In the genomic region with DNA sequence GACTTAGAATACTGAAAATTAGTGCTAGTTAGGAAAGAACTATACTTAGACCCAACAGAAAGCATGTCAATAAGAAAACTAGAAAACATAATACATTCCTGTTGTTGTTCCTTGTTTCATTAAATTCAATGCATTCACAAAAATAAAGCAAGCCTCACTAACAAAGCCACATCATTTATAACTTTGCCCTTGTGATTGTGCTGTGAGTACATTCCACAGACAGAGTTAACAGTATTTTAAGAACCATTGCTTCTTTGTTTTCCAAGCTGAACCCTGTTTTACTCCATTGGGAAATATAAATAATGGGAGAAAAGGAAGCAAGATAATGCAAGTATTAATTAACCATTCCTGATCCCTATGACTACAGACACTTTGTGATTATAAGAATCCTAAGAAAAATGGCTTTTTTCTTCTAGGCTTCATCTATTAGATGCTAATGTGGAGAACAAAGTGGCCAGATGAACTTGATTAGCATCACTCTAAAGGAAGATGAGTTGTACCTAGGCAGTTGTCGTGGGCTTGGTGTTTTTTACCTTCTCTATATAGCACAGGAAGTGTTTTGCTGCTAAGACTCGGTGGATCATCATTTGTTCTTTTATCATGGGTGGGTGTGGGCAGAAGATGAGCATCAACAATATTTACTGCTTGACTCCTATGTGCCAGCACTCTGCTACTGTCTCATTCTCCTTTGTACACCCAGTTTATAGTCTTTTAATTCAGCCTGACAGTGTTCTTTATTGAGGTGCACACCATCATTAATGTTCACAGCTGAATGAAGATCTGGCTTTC, we compare ENCODE assay signal across 13 cellular contexts.
"Had no signal": no experiment of that assay in that cellular context is flagged by ENCODE, and none has a peak within 500 bp of the region (broad histone marks: within the 10 kb centered on the region; RNA-seq: fewer than 3 reads in every experiment).

No MANE protein-coding gene starts in this region.

- H3K27ac Mint-ChIP-seq: activated CD8-positive, alpha-beta T cell treated with anti-CD3 and anti-CD28 coated beads for 36 hours; activated naive CD8-positive, alpha-beta T cell treated with anti-CD3 and anti-CD28 coated beads, Interleukin-2, amount 10 ng/mL, durations not matched to agents 7 days and 5 days; stimulated activated naive CD8-positive, alpha-beta T cell treated with anti-CD3 and anti-CD28 coated beads, Interleukin-15, Interleukin-2, amounts not matched to agents 100 ng/mL and 50 ng/mL, for 24 hours had no signal

- H3K36me3 Mint-ChIP-seq: activated naive CD8-positive, alpha-beta T cell treated with anti-CD3 and anti-CD28 coated beads, Interleukin-2, amount 10 ng/mL, durations not matched to agents 7 days and 5 days had no signal

- DNase-seq: activated CD8-positive, alpha-beta T cell treated with anti-CD3 and anti-CD28 coated beads for 36 hours; activated effector memory CD4-positive, alpha-beta T cell treated with Interleukin-2 at 50 U/mL for 16 hours; activated naive CD8-positive, alpha-beta T cell treated with anti-CD3 and anti-CD28 coated beads, Interleukin-2, amount 10 ng/mL, durations not matched to agents 7 days and 5 days; activated T-cell treated with anti-CD3 and anti-CD28 coated beads, Interleukin-2, amount 50 U/mL, for 4 hours; anterior cingulate cortex; effector memory CD4-positive, alpha-beta T cell; foreskin keratinocyte; T-helper 1 cell had no signal

- H3K27me3 ChIP-seq: breast epithelium, foreskin keratinocyte, upper lobe of left lung had no signal

- H3K9me3 ChIP-seq: breast epithelium, upper lobe of left lung had no signal

- H3K36me3 ChIP-seq: breast epithelium, upper lobe of left lung had no signal

- H3K9me3 Mint-ChIP-seq: activated CD8-positive, alpha-beta T cell treated with anti-CD3 and anti-CD28 coated beads for 36 hours; activated naive CD8-positive, alpha-beta T cell treated with anti-CD3 and anti-CD28 coated beads, Interleukin-2, amount 10 ng/mL, durations not matched to agents 7 days and 5 days; activated T-cell treated with anti-CD3 and anti-CD28 coated beads, Interleukin-2, amount 50 U/mL, for 4 hours; dendritic cell treated with granulocyte-macrophage colony-stimulating factor and Interleukin-4, amounts not matched to agents 40 ng/mL and 50 ng/mL, for 4 days; neural crest cell; stimulated activated naive CD8-positive, alpha-beta T cell treated with anti-CD3 and anti-CD28 coated beads, Interleukin-15, Interleukin-2, amounts not matched to agents 100 ng/mL and 50 ng/mL, for 24 hours had no signal

- ATAC-seq: activated CD8-positive, alpha-beta T cell treated with anti-CD3 and anti-CD28 coated beads for 36 hours; activated T-cell treated with anti-CD3 and anti-CD28 coated beads, Interleukin-2, amount 50 U/mL, for 4 hours; foreskin keratinocyte had no signal

- H3K27ac ChIP-seq: breast epithelium, foreskin keratinocyte, upper lobe of left lung had no signal

- H3K27me3 Mint-ChIP-seq: activated CD8-positive, alpha-beta T cell treated with anti-CD3 and anti-CD28 coated beads for 36 hours; dendritic cell treated with granulocyte-macrophage colony-stimulating factor and Interleukin-4, amounts not matched to agents 40 ng/mL and 50 ng/mL, for 4 days; stimulated activated naive CD8-positive, alpha-beta T cell treated with anti-CD3 and anti-CD28 coated beads, Interleukin-15, Interleukin-2, amounts not matched to agents 100 ng/mL and 50 ng/mL, for 24 hours had no signal

- H3K4me3 ChIP-seq: breast epithelium, upper lobe of left lung had no signal

- H3K4me3 Mint-ChIP-seq: activated CD8-positive, alpha-beta T cell treated with anti-CD3 and anti-CD28 coated beads for 36 hours; activated naive CD8-positive, alpha-beta T cell treated with anti-CD3 and anti-CD28 coated beads, Interleukin-2, amount 10 ng/mL, durations not matched to agents 7 days and 5 days; activated T-cell treated with anti-CD3 and anti-CD28 coated beads, Interleukin-2, amount 50 U/mL, for 4 hours; dendritic cell treated with granulocyte-macrophage colony-stimulating factor and Interleukin-4, amounts not matched to agents 40 ng/mL and 50 ng/mL, for 4 days; neural crest cell; stimulated activated naive CD8-positive, alpha-beta T cell treated with anti-CD3 and anti-CD28 coated beads, Interleukin-15, Interleukin-2, amounts not matched to agents 100 ng/mL and 50 ng/mL, for 24 hours had no signal
